ENCODE assay signal across 8 cellular contexts in genomic region chr10:75099952-75100763, GRCh38. TPM values are rescaled to one million over a fixed set of nuclear protein-coding genes. Genes with fewer than 3 reads are reported as not detected.
DNase-seq lines count a peak whose midpoint lies in the region; ATAC-seq, FAIRE-seq and TF ChIP-seq lines count a peak whose summit lies in the region.

No MANE protein-coding gene starts in this region.

- no peak overlapping the region for H3K4me3 Mint-ChIP-seq in activated T-cell treated with anti-CD3 and anti-CD28 coated beads, Interleukin-2, amount 50 U/mL, for 72 hours
- no peak overlapping the region for H3K4me3 Mint-ChIP-seq in stimulated activated naive CD8-positive, alpha-beta T cell treated with anti-CD3 and anti-CD28 coated beads, Interleukin-15, Interleukin-2, amounts not matched to agents 100 ng/mL and 50 ng/mL, for 24 hours

- no peak overlapping the region for H3K4me3 ChIP-seq in A673 (ENCODE audit: low read depth, low read length, poor library complexity, severe bottlenecking)
- peak overlapping the region; percentile 12 for H3K4me3 ChIP-seq in fibroblast of pulmonary artery (replicated peaks; ENCODE audit: low read depth, low read length)
- H3K4me3 ChIP-seq in neuron (ENCODE audit: low read length): peak overlapping the region; percentile 22

- TF ChIP-seq CTCF in A673 (conservative IDR thresholded peaks at IDR 0.05; ENCODE audit: low read depth, low read length) (peak; percentile 95), fibroblast of pulmonary artery (IDR thresholded peaks at IDR 0.05; ENCODE audit: low read length, missing control alignments) (peak; percentile 92)

- H3K27ac Mint-ChIP-seq in activated T-cell treated with anti-CD3 and anti-CD28 coated beads, Interleukin-2, amount 50 U/mL, for 72 hours: no peak overlapping the region
- H3K27ac Mint-ChIP-seq in stimulated activated naive CD8-positive, alpha-beta T cell treated with anti-CD3 and anti-CD28 coated beads, Interleukin-15, Interleukin-2, amounts not matched to agents 100 ng/mL and 50 ng/mL, for 24 hours: peak overlapping the region; percentile 36

- DNase-seq in A673 (ENCODE audit: low spot score): peak; percentile 80
- peak; percentile 93 for DNase-seq in GM12891 (ENCODE audit: insufficient read length, low spot score)
- peak; percentile 79 for DNase-seq in OCI-M1 (lab: John Stamatoyannopoulos, UW)
- DNase-seq in activated T-cell treated with anti-CD3 and anti-CD28 coated beads, Interleukin-2, amount 50 U/mL, for 72 hours: peak; percentile 80 to 87
- peak; percentile 72 for DNase-seq in fibroblast of pulmonary artery (ENCODE audit: low read depth)

- peaks cover 5% of the 10 kb centered on the region for H3K4me1 Mint-ChIP-seq in activated T-cell treated with anti-CD3 and anti-CD28 coated beads, Interleukin-2, amount 50 U/mL, for 72 hours (ENCODE audit: low read depth)
- no peaks in the 10 kb centered on the region for H3K4me1 Mint-ChIP-seq in stimulated activated naive CD8-positive, alpha-beta T cell treated with anti-CD3 and anti-CD28 coated beads, Interleukin-15, Interleukin-2, amounts not matched to agents 100 ng/mL and 50 ng/mL, for 24 hours (ENCODE audit: low read depth)

- intact Hi-C loops in A673 (cut with micrococcal nuclease; ENCODE audit: unreplicated experiment): loop anchor here (1.0 to 10.0 kb wide), 5 partner anchors 77 to 856 kb away; no protein-coding TSS in a partner anchor

- H3K9me3 ChIP-seq in A673 (ENCODE audit: low read depth, low read length, poor library complexity, severe bottlenecking) (no peaks in the 10 kb centered on the region), neuron (ENCODE audit: low read length) (no peaks in the 10 kb centered on the region)

- no peak overlapping the region for H3K27ac ChIP-seq in A673 (ENCODE audit: low read depth, low read length, poor library complexity, severe bottlenecking)

- TF ChIP-seq POLR2A in GM12891 (IDR thresholded peaks at IDR 0.05; ENCODE audit: low read depth, low read length): no peak

- no TSS peak for BruUV-seq in A673 (replicated peaks; lab: Mats Ljungman, UMichigan)

- H3K36me3 ChIP-seq in A673 (ENCODE audit: insufficient read depth, low read length, poor library complexity, severe bottlenecking) (no peaks in the 10 kb centered on the region), neuron (ENCODE audit: insufficient read depth, low read length) (no peaks in the 10 kb centered on the region)

- peak; percentile 51 for FAIRE-seq in GM12891 (lab: Jason Lieb, UNC)

- H3K9me3 Mint-ChIP-seq in activated T-cell treated with anti-CD3 and anti-CD28 coated beads, Interleukin-2, amount 50 U/mL, for 72 hours: no peaks in the 10 kb centered on the region
- H3K9me3 Mint-ChIP-seq in stimulated activated naive CD8-positive, alpha-beta T cell treated with anti-CD3 and anti-CD28 coated beads, Interleukin-15, Interleukin-2, amounts not matched to agents 100 ng/mL and 50 ng/mL, for 24 hours: no peaks in the 10 kb centered on the region

- peak; percentile 72 for ATAC-seq in HG03095 (IDR thresholded peaks at IDR 0.05; ENCODE audit: unreplicated experiment)
- peak; percentile 87 to 91 for ATAC-seq in activated T-cell treated with anti-CD3 and anti-CD28 coated beads, Interleukin-2, amount 50 U/mL, for 72 hours (replicated peaks in 1 of 2)

- POLR2A ChIA-PET in A673 (lab: Charles Lee; ENCODE audit: low non-redundant PET): no interaction called here

- H3K36me3 Mint-ChIP-seq in activated T-cell treated with anti-CD3 and anti-CD28 coated beads, Interleukin-2, amount 50 U/mL, for 72 hours (ENCODE audit: insufficient read depth in 2 of 2): no peaks in the 10 kb centered on the region
- no peaks in the 10 kb centered on the region for H3K36me3 Mint-ChIP-seq in stimulated activated naive CD8-positive, alpha-beta T cell treated with anti-CD3 and anti-CD28 coated beads, Interleukin-15, Interleukin-2, amounts not matched to agents 100 ng/mL and 50 ng/mL, for 24 hours (ENCODE audit: low read depth)

- CTCF ChIA-PET in A673 (lab: Charles Lee): interaction anchor here (0.5 to 0.6 kb wide), 2 partner anchors 24 to 974 kb away, joined by 4 to 5 read pairs; no protein-coding TSS in a partner anchor

- H3K27me3 ChIP-seq in A673 (replicated peaks; ENCODE audit: insufficient read depth, low read depth, low read length, poor library complexity): no peaks in the 10 kb centered on the region
- H3K27me3 ChIP-seq in neuron (ENCODE audit: insufficient read depth, low read length): no peaks in the 10 kb centered on the region

- peaks cover 5% of the 10 kb centered on the region for H3K4me1 ChIP-seq in A673 (ENCODE audit: insufficient read depth, low read length, poor library complexity, severe bottlenecking)
- H3K4me1 ChIP-seq in neuron (ENCODE audit: insufficient read depth, low read length): peaks cover 10% of the 10 kb centered on the region

- no peaks in the 10 kb centered on the region for H3K27me3 Mint-ChIP-seq in activated T-cell treated with anti-CD3 and anti-CD28 coated beads, Interleukin-2, amount 50 U/mL, for 72 hours (ENCODE audit: low read depth)
- H3K27me3 Mint-ChIP-seq in stimulated activated naive CD8-positive, alpha-beta T cell treated with anti-CD3 and anti-CD28 coated beads, Interleukin-15, Interleukin-2, amounts not matched to agents 100 ng/mL and 50 ng/mL, for 24 hours: no peaks in the 10 kb centered on the region

- H2AFZ ChIP-seq in neuron (ENCODE audit: low read depth, low read length): peak overlapping the region; percentile 43

TF ChIP-seq in GM12891, 5 proteins besides CTCF, POLR2A, EP300 and RAD21:
- TF ChIP-seq SPI1 (IDR thresholded peaks at IDR 0.05; ENCODE audit: low read depth, low read length) (0 out of 2 replicates have a peak, but pooled peaks have one; percentile 8), POLR2AphosphoS5 (IDR thresholded peaks at IDR 0.05; ENCODE audit: low read depth, low read length) (no peak)

RNA-seq across cellular contexts. Expression of gene SAMD8, which starts 11.3 kb away (rescaled TPM):
- total RNA-seq in A673 (2021): 17.1 and 18.1 TPM in 2 replicates
- polyA plus RNA-seq in GM12891 (2012; ENCODE audit: low read depth, missing spikeins): 5.0 TPM
- 10 to 100 TPM; 24.3 to 28.6 TPM for total RNA-seq in activated T-cell treated with anti-CD3 and anti-CD28 coated beads, Interleukin-2, amount 50 U/mL, for 72 hours
